Comparison of ENCODE assay signal across 9 cellular contexts in genomic region chr15:20340331-20340811, GRCh38.
DNase-seq lines count a peak whose midpoint lies in the region; ATAC-seq and TF ChIP-seq lines count a peak whose summit lies in the region.
"Had no signal": no experiment of that assay in that cellular context is flagged by ENCODE, and none has a peak within 500 bp of the region (broad histone marks: within the 10 kb centered on the region; RNA-seq: fewer than 3 reads in every experiment).

No MANE protein-coding gene starts in this region.

- H3K9me3 Mint-ChIP-seq in osteocyte (ENCODE audit: unreplicated experiment): peaks cover 6% of the 10 kb centered on the region

- H3K4me1 ChIP-seq in foreskin keratinocyte: no peaks in the 10 kb centered on the region

- H3K36me3 ChIP-seq in GM06990 (ENCODE audit: control insufficient read depth, insufficient read depth, low read length): no peaks in the 10 kb centered on the region

- H3K9me3 ChIP-seq in T-helper 17 cell (ENCODE audit: control insufficient read depth, low read length, poor library complexity, severe bottlenecking): peaks cover 4% of the 10 kb centered on the region

- DNase-seq in GM06990 (ENCODE audit: extremely low read depth, insufficient read length): peak; percentile 30
- DNase-seq in T-helper 17 cell: peak; percentile 20 to 44 (median 37)
- no peak for DNase-seq in foreskin keratinocyte
- peak; percentile 100 for DNase-seq in osteocyte (ENCODE audit: extremely low spot score, unreplicated experiment)
- DNase-seq in DMS 273 (lab: John Stamatoyannopoulos, UW; ENCODE audit: unreplicated experiment): no peak
- no peak for DNase-seq in stimulated activated naive CD4-positive, alpha-beta T cell (lab: John Stamatoyannopoulos, UW)
- DNase-seq in stimulated activated naive CD4-positive, alpha-beta T cell treated with Interleukin-2 at 50 U/mL for 16 hours (lab: John Stamatoyannopoulos, UW): no peak
- DNase-seq: NCI-H1436 had no signal

- H3K27me3 ChIP-seq in GM06990 (replicated peaks; ENCODE audit: control insufficient read depth, insufficient read depth, low read length): no peaks in the 10 kb centered on the region
- no peaks in the 10 kb centered on the region for H3K27me3 ChIP-seq in foreskin keratinocyte

- no peak overlapping the region for H3K4me3 ChIP-seq in GM06990 (replicated peaks; ENCODE audit: low read depth, low read length)

- no peak overlapping the region for H3K27ac ChIP-seq in foreskin keratinocyte

- H3K36me3 Mint-ChIP-seq in T-helper 17 cell (ENCODE audit: low read depth) (no peaks in the 10 kb centered on the region), osteocyte (ENCODE audit: unreplicated experiment) (no peaks in the 10 kb centered on the region)

- H3K4me3 Mint-ChIP-seq in T-helper 17 cell (no peak overlapping the region), osteocyte (ENCODE audit: unreplicated experiment) (no peak overlapping the region)

- ATAC-seq in T-helper 17 cell (peak; percentile 43), foreskin keratinocyte (peak; percentile 27), HG02571 (IDR thresholded peaks at IDR 0.05; ENCODE audit: unreplicated experiment) (no peak)

- H3K27me3 Mint-ChIP-seq in T-helper 17 cell (no peaks in the 10 kb centered on the region), osteocyte (ENCODE audit: unreplicated experiment) (no peaks in the 10 kb centered on the region)

- no peaks in the 10 kb centered on the region for H3K4me1 Mint-ChIP-seq in T-helper 17 cell
- no peaks in the 10 kb centered on the region for H3K4me1 Mint-ChIP-seq in osteocyte (ENCODE audit: unreplicated experiment)

- TF ChIP-seq CTCF in GM06990 (IDR thresholded peaks at IDR 0.05; ENCODE audit: insufficient read depth, low read length, poor library complexity, severe bottlenecking) (no peak), foreskin keratinocyte (conservative IDR thresholded peaks at IDR 0.05) (no peak), osteocyte (IDR thresholded peaks at IDR 0.05) (no peak)

- H3K27ac Mint-ChIP-seq in T-helper 17 cell: no peak overlapping the region
- no peak overlapping the region for H3K27ac Mint-ChIP-seq in osteocyte (ENCODE audit: unreplicated experiment)

Comparison
In these comparisons a context has a peak if more than half of its experiments do, and no peak if none do; other contexts are left out.
1. DNase-seq: peak in GM06990 (single experiment), T-helper 17 cell (3 of 3) and osteocyte (single experiment); none in foreskin keratinocyte (0 of 2), DMS 273 (single experiment), stimulated activated naive CD4-positive, alpha-beta T cell (0 of 6) and stimulated activated naive CD4-positive, alpha-beta T cell treated with Interleukin-2 at 50 U/mL for 16 hours (single experiment).